9 cellular contexts compared by ENCODE assay signal in the genomic region with DNA sequence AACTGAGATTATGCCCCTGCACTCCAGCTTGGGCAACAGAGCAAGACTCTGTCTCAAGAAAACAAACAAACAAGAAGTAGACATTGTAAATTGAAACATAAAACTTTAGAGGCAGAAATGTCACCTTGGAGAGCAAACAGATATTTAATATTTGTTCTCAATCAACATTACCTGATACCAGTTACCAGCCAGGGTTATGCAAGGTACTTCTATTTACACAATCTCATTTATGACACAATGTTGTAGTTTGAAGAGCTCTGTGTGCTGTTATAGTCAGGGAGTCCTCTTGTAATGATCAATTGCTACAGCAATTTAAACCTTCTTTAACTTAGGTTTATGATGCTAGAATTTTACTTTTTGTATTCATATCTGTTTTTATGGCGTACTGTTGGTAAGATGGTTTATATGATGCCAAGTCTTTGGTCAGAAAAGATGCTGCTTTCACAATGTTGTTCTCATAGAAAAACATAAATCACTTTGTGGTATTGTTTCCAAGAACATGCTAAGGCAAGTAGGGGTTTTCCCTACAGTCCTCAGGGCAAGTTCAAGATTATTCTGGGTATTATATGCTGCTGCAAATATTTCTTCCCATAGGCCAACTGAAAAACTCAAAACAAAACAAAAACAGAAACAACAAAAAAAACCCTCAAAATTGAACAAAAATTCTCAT.
DNase-seq lines count a peak whose midpoint lies in the region; ATAC-seq, FAIRE-seq and TF ChIP-seq lines count a peak whose summit lies in the region.
"Had no signal": no experiment of that assay in that cellular context is flagged by ENCODE, and none has a peak within 500 bp of the region (broad histone marks: within the 10 kb centered on the region; RNA-seq: fewer than 3 reads in every experiment).

No MANE protein-coding gene starts in this region.

- H3K23ac ChIP-seq in neuronal stem cell (ENCODE audit: low read depth, low read length, poor library complexity) = no peak overlapping the region

- no peak overlapping the region for H3K4ac ChIP-seq in neuronal stem cell (ENCODE audit: low read length)

- no peak overlapping the region for H4K8ac ChIP-seq in neuronal stem cell (ENCODE audit: low read depth, low read length)

- no peak overlapping the region for H2BK12ac ChIP-seq in neuronal stem cell (ENCODE audit: low read length)

- peak; percentile 48 for ATAC-seq in GM18502 (IDR thresholded peaks at IDR 0.05; ENCODE audit: poor library complexity, unreplicated experiment)
- ATAC-seq: Panc1 had no signal

- FAIRE-seq in H54 (lab: Jason Lieb, UNC) (peak; percentile 33), islet of Langerhans (lab: Jason Lieb, UNC) (peak; percentile 97)

- no peaks in the 10 kb centered on the region for H3K9me3 ChIP-seq in neuronal stem cell (replicated peaks in 1 of 2; ENCODE audit: control insufficient read depth in 2 of 2, insufficient read depth in 1 of 2, low read depth in 1 of 2, low read length in 2 of 2)

- TF ChIP-seq POLR2A in H54 (IDR thresholded peaks at IDR 0.05; ENCODE audit: low read depth, low read length) (no peak), lower leg skin (IDR thresholded peaks at IDR 0.05) (no peak)

- no CpG with 5 or more reads among the region's 1 CpG for WGBS in neuronal stem cell (ENCODE audit: extremely low coverage in 2 of 2, insufficient read length in 2 of 2, insufficient replicate concordance in 1 of 2), 2 donors
- WGBS in lower leg skin, 2 donors = 32 to 41% methylated on average over 1 of the region's 1 CpG

- no peak overlapping the region for H3K4me2 ChIP-seq in neuronal stem cell (ENCODE audit: insufficient read depth, low read length, poor library complexity, severe bottlenecking)

- H3K4me3 ChIP-seq in neuronal stem cell (ENCODE audit: low read length in 2 of 2) = no peak overlapping the region
- no peak overlapping the region for H3K4me3 ChIP-seq in lower leg skin (ENCODE audit: low read depth, poor library complexity, severe bottlenecking)

- H2AFZ ChIP-seq in neuronal stem cell (ENCODE audit: low read length) = no peak overlapping the region

- no peak overlapping the region for H3K14ac ChIP-seq in neuronal stem cell (ENCODE audit: low read length)

- peaks cover 0 to 3% of the 10 kb centered on the region in 2 donors for H3K4me1 ChIP-seq in neuronal stem cell (ENCODE audit: control insufficient read depth in 2 of 2, insufficient read depth in 1 of 2, low read depth in 1 of 2, low read length in 2 of 2)

- no peak overlapping the region for H2AK5ac ChIP-seq in neuronal stem cell (ENCODE audit: low read depth, low read length)

- no peaks in the 10 kb centered on the region for H3K27me3 ChIP-seq in neuronal stem cell (ENCODE audit: control insufficient read depth in 3 of 3, insufficient read depth in 3 of 3, low read depth in 1 of 3, low read length in 3 of 3)

- no peak overlapping the region for H4K91ac ChIP-seq in neuronal stem cell (ENCODE audit: low read depth, low read length, poor library complexity)

- no peaks in the 10 kb centered on the region for H3K36me3 ChIP-seq in neuronal stem cell (replicated peaks in 1 of 2; ENCODE audit: control insufficient read depth in 2 of 2, insufficient read depth in 2 of 2, low read length in 2 of 2)

- H3K79me1 ChIP-seq in neuronal stem cell (ENCODE audit: low read depth, low read length) = no peaks in the 10 kb centered on the region

- no peak overlapping the region for H3K9ac ChIP-seq in neuronal stem cell (ENCODE audit: low read depth, low read length, poor library complexity)

- no peak for TF ChIP-seq CTCF in lower leg skin (IDR thresholded peaks at IDR 0.05)

- intact Hi-C loops in lower leg skin (cut with DNase I; ENCODE audit: low total_unique reads) = no loop called here

- H3K18ac ChIP-seq in neuronal stem cell (ENCODE audit: low read length) = no peak overlapping the region

- H2BK120ac ChIP-seq in neuronal stem cell (ENCODE audit: low read depth, low read length) = no peak overlapping the region

- no peak for DNase-seq in H54 (ENCODE audit: insufficient read length, low spot score)
- DNase-seq in NCI-H2196 treated with DMSO at 0.1 percent for 48 hours (lab: John Stamatoyannopoulos, UW; ENCODE audit: unreplicated experiment) = peak; percentile 56
- no peak for DNase-seq in neuronal stem cell (ENCODE audit: low spot score)
- DNase-seq in lower leg skin (ENCODE audit: low spot score in 2 of 2) = no peak
- no peak for DNase-seq in AG08396 (ENCODE audit: low spot score)
- DNase-seq in T-helper 9 cell = no peak

- H2BK15ac ChIP-seq in neuronal stem cell (ENCODE audit: low read length) = no peak overlapping the region

- no peak overlapping the region for H3K27ac ChIP-seq in neuronal stem cell (replicated peaks; ENCODE audit: low read length)

- H2BK5ac ChIP-seq in neuronal stem cell (ENCODE audit: low read length) = no peak overlapping the region
